In genomic region chr18:9218052-9218451, GRCh38 we compare ENCODE assay signal across 21 cellular contexts.
DNase-seq lines count a peak whose midpoint lies in the region; ATAC-seq and TF ChIP-seq lines count a peak whose summit lies in the region.
"Had no signal": no experiment of that assay in that cellular context is flagged by ENCODE, and none has a peak within 500 bp of the region (broad histone marks: within the 10 kb centered on the region; RNA-seq: fewer than 3 reads in every experiment).

No MANE protein-coding gene starts in this region.

- H3K27ac Mint-ChIP-seq in memory B cell: peak overlapping the region; percentile 47
- no peak overlapping the region for H3K27ac Mint-ChIP-seq in CD4-positive, alpha-beta T cell
- H3K27ac Mint-ChIP-seq: HFFc6 had no signal

- H3K4me3 ChIP-seq in right cardiac atrium (ENCODE audit: low read length) (no peak overlapping the region), tibial artery (no peak overlapping the region), upper lobe of right lung (no peak overlapping the region)
- H3K4me3 ChIP-seq: A549; BLaER1 treated with 17β-estradiol and CSF1 and Interleukin-3, amounts not matched to agents 10 nM and 100 nM had no signal

- no peaks in the 10 kb centered on the region for H3K27me3 Mint-ChIP-seq in memory B cell
- H3K27me3 Mint-ChIP-seq in CD4-positive, alpha-beta T cell: no peaks in the 10 kb centered on the region
- H3K27me3 Mint-ChIP-seq: IgD-negative memory B cell had no signal

- peak; percentile 48 for ATAC-seq in left ventricle myocardium superior
- no peak for ATAC-seq in right cardiac atrium
- ATAC-seq in memory B cell (ENCODE audit: low read depth): no peak
- no peak for ATAC-seq in CD4-positive, alpha-beta T cell (ENCODE audit: poor library complexity)
- no peak for ATAC-seq in upper lobe of right lung
- ATAC-seq: A549, PC-3 had no signal

- WGBS in right cardiac atrium: 81% methylated on average over 2 of the region's 2 CpGs

- no peaks in the 10 kb centered on the region for H3K9me3 ChIP-seq in right cardiac atrium (ENCODE audit: control insufficient read depth, low read length)
- no peaks in the 10 kb centered on the region for H3K9me3 ChIP-seq in tibial artery
- no peaks in the 10 kb centered on the region for H3K9me3 ChIP-seq in CD4-positive, alpha-beta T cell (ENCODE audit: control insufficient read depth, low read length)
- no peaks in the 10 kb centered on the region for H3K9me3 ChIP-seq in upper lobe of right lung
- H3K9me3 ChIP-seq: A549; BLaER1 treated with 17β-estradiol and CSF1 and Interleukin-3, amounts not matched to agents 10 nM and 100 nM had no signal

- no peaks in the 10 kb centered on the region for H3K9me3 Mint-ChIP-seq in memory B cell
- no peaks in the 10 kb centered on the region for H3K9me3 Mint-ChIP-seq in CD4-positive, alpha-beta T cell
- H3K9me3 Mint-ChIP-seq: HFFc6, IgD-negative memory B cell had no signal

- DNase-seq in left ventricle myocardium superior: no peak
- no peak for DNase-seq in right cardiac atrium
- DNase-seq in fibroblast of gingiva (ENCODE audit: low read depth): peak; percentile 10
- no peak for DNase-seq in memory B cell (ENCODE audit: low spot score in 2 of 2)
- no peak for DNase-seq in tibial artery
- DNase-seq in CD4-positive, alpha-beta T cell: no peak
- DNase-seq in HuH-7.5 (ENCODE audit: low spot score): no peak
- no peak for DNase-seq in upper lobe of right lung
- DNase-seq: EL, HFFc6, Kasumi-1, MM.1S, NCI-H1092 treated with DMSO at 0.1 percent for 48 hours, NCI-H2081 treated with DMSO at 0.1 percent for 48 hours, NCI-H510A, NCI-H774, PC-3 had no signal

- no peak overlapping the region for H3K4me3 Mint-ChIP-seq in memory B cell
- H3K4me3 Mint-ChIP-seq in CD4-positive, alpha-beta T cell: no peak overlapping the region
- H3K4me3 Mint-ChIP-seq: HFFc6, IgD-negative memory B cell had no signal

- CTCF ChIA-PET in CD4-positive, alpha-beta T cell (lab: Charles Lee): interaction anchor here (3.4 kb wide), 1 partner anchor 144 kb away, joined by 9 read pairs; no protein-coding TSS in a partner anchor

- H3K36me3 ChIP-seq in tibial artery (peaks cover 20 to 28% (median 26%) of the 10 kb centered on the region in 3 donors), upper lobe of right lung (peaks cover 88% of the 10 kb centered on the region)

- TF ChIP-seq CTCF in tibial artery (IDR thresholded peaks at IDR 0.05) (no peak), upper lobe of right lung (IDR thresholded peaks at IDR 0.05) (no peak)
- TF ChIP-seq CTCF in CD4-positive, alpha-beta T cell (IDR thresholded peaks at IDR 0.05): no peak

- POLR2A ChIA-PET in CD4-positive, alpha-beta T cell (lab: Charles Lee): interaction anchor here (0.7 to 1.3 kb wide), 3 partner anchors 81 to 114 kb away, joined by 3 to 5 read pairs (median 3); partner anchors contain the start of gene ANKRD12

- H3K27me3 ChIP-seq in right cardiac atrium (ENCODE audit: control insufficient read depth, insufficient read depth) (no peaks in the 10 kb centered on the region), tibial artery (no peaks in the 10 kb centered on the region), upper lobe of right lung (no peaks in the 10 kb centered on the region)
- H3K27me3 ChIP-seq in CD4-positive, alpha-beta T cell (ENCODE audit: control insufficient read depth, insufficient read depth, low read length): no peaks in the 10 kb centered on the region
- H3K27me3 ChIP-seq: BLaER1 treated with 17β-estradiol and CSF1 and Interleukin-3, amounts not matched to agents 10 nM and 100 nM had no signal

- H3K4me1 ChIP-seq in right cardiac atrium (ENCODE audit: control insufficient read depth, insufficient read depth, low read length) (no peaks in the 10 kb centered on the region), tibial artery (peaks cover 0 to 25% (median 4%) of the 10 kb centered on the region in 4 donors), upper lobe of right lung (no peaks in the 10 kb centered on the region)
- H3K4me1 ChIP-seq: A549 had no signal

- H3K36me3 Mint-ChIP-seq in memory B cell: peaks cover 44% of the 10 kb centered on the region
- peaks cover 93% of the 10 kb centered on the region for H3K36me3 Mint-ChIP-seq in CD4-positive, alpha-beta T cell (ENCODE audit: low read depth)

- intact Hi-C loops in left ventricle myocardium superior (cut with micrococcal nuclease) (no loop called here), right cardiac atrium (cut with DNase I) (no loop called here), tibial artery (cut with DNase I; ENCODE audit: low total_unique reads) (no loop called here), upper lobe of right lung (cut with DNase I) (no loop called here)
- intact Hi-C loops in CD4-positive, alpha-beta T cell (cut with DNase I, micrococcal nuclease): no loop called here

- H3K4me1 Mint-ChIP-seq in memory B cell: peaks cover 4% of the 10 kb centered on the region
- H3K4me1 Mint-ChIP-seq in CD4-positive, alpha-beta T cell (ENCODE audit: low read depth): peaks cover 11% of the 10 kb centered on the region

- H3K27ac ChIP-seq in right cardiac atrium (ENCODE audit: low read length): no peak overlapping the region
- H3K27ac ChIP-seq in tibial artery: peak overlapping the region; percentile 22 to 52
- H3K27ac ChIP-seq in CD4-positive, alpha-beta T cell (ENCODE audit: low read depth, low read length): no peak overlapping the region
- H3K27ac ChIP-seq in upper lobe of right lung: no peak overlapping the region
- H3K27ac ChIP-seq: A549; BLaER1 treated with 17β-estradiol and CSF1 and Interleukin-3, amounts not matched to agents 10 nM and 100 nM; RWPE1 had no signal

Comparison
In these comparisons a context has a peak if more than half of its experiments do, and no peak if none do; other contexts are left out.
1. H3K27ac ChIP-seq: peak in tibial artery (2 of 2); none in right cardiac atrium (single experiment), CD4-positive, alpha-beta T cell (single experiment) and upper lobe of right lung (single experiment).